Comparison of ENCODE assay signal across 22 cellular contexts in the genomic region with DNA sequence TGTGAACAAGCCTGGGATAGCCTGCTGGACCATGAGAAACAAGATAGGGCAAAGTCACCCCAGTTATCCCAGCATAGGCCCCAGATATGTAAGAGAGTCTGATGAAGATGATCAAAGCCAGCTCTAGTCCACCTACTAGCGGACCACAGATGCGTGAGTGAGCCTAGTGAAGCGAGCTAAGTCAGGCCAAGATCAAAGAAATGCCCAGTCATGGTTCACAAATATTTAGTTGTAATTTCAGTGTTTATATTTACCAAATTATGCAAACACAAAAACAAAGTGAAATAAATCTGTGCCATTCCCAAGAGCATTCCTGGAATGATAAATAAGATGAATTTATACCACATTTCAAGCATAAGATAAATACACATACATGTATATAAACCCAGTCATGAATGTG.
A peak's percentile ranks its signal among the peaks of the same experiment; 100 is the strongest.
DNase-seq lines count a peak whose midpoint lies in the region; ATAC-seq, FAIRE-seq and TF ChIP-seq lines count a peak whose summit lies in the region.
"Had no signal": no experiment of that assay in that cellular context is flagged by ENCODE, and none has a peak within 500 bp of the region (broad histone marks: within the 10 kb centered on the region; RNA-seq: fewer than 3 reads in every experiment).

No MANE protein-coding gene starts in this region.

- dilution Hi-C loops in IMR-90 (cut with HindIII; ENCODE audit: low sequenced_read_pairs, unreplicated experiment), result no loop called here

- no peaks in the 10 kb centered on the region for H3K79me1 ChIP-seq in IMR-90 (ENCODE audit: low read depth in 1 of 2, low read length in 2 of 2)

- H3K79me2 ChIP-seq in K562 (ENCODE audit: control insufficient read depth, insufficient read depth, low read length) (no peaks in the 10 kb centered on the region), neural progenitor cell (ENCODE audit: low read depth) (no peaks in the 10 kb centered on the region)

- H2AK5ac ChIP-seq in IMR-90 (ENCODE audit: low read depth, low read length), result no peak overlapping the region

- H3K14ac ChIP-seq in IMR-90 (replicated peaks; ENCODE audit: low read depth, low read length), result no peak overlapping the region

- no peak overlapping the region for H3K56ac ChIP-seq in IMR-90 (ENCODE audit: extremely low read depth, insufficient read depth, low read length)

- ATAC-seq in IMR-90 (ENCODE audit: low read depth) (no peak), K562 (no peak), Right ventricle myocardium inferior (no peak)
- ATAC-seq in activated CD4-positive, alpha-beta T cell treated with anti-CD3 and anti-CD28 coated beads for 36 hours, result no peak
- ATAC-seq: CD8-positive, alpha-beta T cell; GM12878; HCT116 had no signal

- no peak overlapping the region for H2BK5ac ChIP-seq in IMR-90 (ENCODE audit: low read depth, low read length, poor library complexity, severe bottlenecking)

- H2BK15ac ChIP-seq in IMR-90 (ENCODE audit: low read depth, low read length), result no peak overlapping the region

- H3K9me3 ChIP-seq in IMR-90 (ENCODE audit: control insufficient read depth, insufficient read depth, low read length), result peaks cover 12% of the 10 kb centered on the region
- H3K9me3 ChIP-seq in K562 (replicated peaks; ENCODE audit: control insufficient read depth, insufficient read depth, low read depth, low read length), result no peaks in the 10 kb centered on the region
- no peaks in the 10 kb centered on the region for H3K9me3 ChIP-seq in neural progenitor cell (ENCODE audit: low read depth)
- H3K9me3 ChIP-seq: BLaER1, Caco-2 had no signal

- in situ Hi-C loops in IMR-90 (cut with MboI; ENCODE audit: low sequenced_read_pairs), result no loop called here
- in situ Hi-C loops in K562 (cut with MboI), result no loop called here

- TF ChIP-seq RAD21 in IMR-90 (IDR thresholded peaks at IDR 0.05; ENCODE audit: low read length) (no peak), K562 (CRISPR knock-in tag; conservative IDR thresholded peaks at IDR 0.05 in 1 of 2, IDR thresholded peaks at IDR 0.05 in 1 of 2) (no peak)

- no peak for TF ChIP-seq EP300 in K562 (IDR thresholded peaks at IDR 0.05; ENCODE audit: low read length)

- H4K91ac ChIP-seq in IMR-90 (ENCODE audit: insufficient read depth, low read depth, low read length), result no peak overlapping the region

- TF ChIP-seq POLR2A in IMR-90 (IDR thresholded peaks at IDR 0.05; ENCODE audit: low read depth, low read length) (no peak), K562 (conservative IDR thresholded peaks at IDR 0.05) (no peak)

- H3K36me3 Mint-ChIP-seq in neural progenitor cell (no peaks in the 10 kb centered on the region), nephron progenitor cell (ENCODE audit: low read depth) (no peaks in the 10 kb centered on the region)
- H3K36me3 Mint-ChIP-seq in activated CD4-positive, alpha-beta T cell treated with anti-CD3 and anti-CD28 coated beads for 36 hours (ENCODE audit: low read depth), result no peaks in the 10 kb centered on the region
- H3K36me3 Mint-ChIP-seq: CD4-positive, CD25-positive, alpha-beta regulatory T cell; CD8-positive, alpha-beta T cell had no signal

- BruUV-seq in IMR-90 (replicated peaks; lab: Mats Ljungman, UMichigan) (no TSS peak), K562 (replicated peaks; lab: Mats Ljungman, UMichigan) (no TSS peak)

- no peak overlapping the region for H4K8ac ChIP-seq in IMR-90 (ENCODE audit: low read depth in 2 of 2, low read length in 2 of 2)

- no peak overlapping the region for H3K4ac ChIP-seq in IMR-90 (ENCODE audit: low read depth, low read length)

- H3K9me3 Mint-ChIP-seq in neural progenitor cell, result no peaks in the 10 kb centered on the region
- H3K9me3 Mint-ChIP-seq in activated CD4-positive, alpha-beta T cell treated with anti-CD3 and anti-CD28 coated beads for 36 hours (ENCODE audit: low read depth), result no peaks in the 10 kb centered on the region
- H3K9me3 Mint-ChIP-seq in nephron progenitor cell, result no peaks in the 10 kb centered on the region
- H3K9me3 Mint-ChIP-seq: CD8-positive, alpha-beta T cell; H9 had no signal

- H3K4me1 Mint-ChIP-seq in neural progenitor cell (peaks cover 12% of the 10 kb centered on the region), nephron progenitor cell (peaks cover 27% of the 10 kb centered on the region)
- H3K4me1 Mint-ChIP-seq in activated CD4-positive, alpha-beta T cell treated with anti-CD3 and anti-CD28 coated beads for 36 hours, result no peaks in the 10 kb centered on the region
- H3K4me1 Mint-ChIP-seq: B cell; CD4-positive, CD25-positive, alpha-beta regulatory T cell had no signal

- no peak overlapping the region for H3K18ac ChIP-seq in IMR-90 (ENCODE audit: low read depth, low read length)

- FAIRE-seq in K562 (lab: Jason Lieb, UNC), result no peak
- FAIRE-seq: D721Med, GM12878, GM19239 had no signal

- no peak overlapping the region for H3K23ac ChIP-seq in IMR-90 (ENCODE audit: low read depth, low read length)

- H3K4me1 ChIP-seq in IMR-90 (ENCODE audit: control insufficient read depth, insufficient read depth, low read length) (no peaks in the 10 kb centered on the region), K562 (replicated peaks in 1 of 2; ENCODE audit: control insufficient read depth in 2 of 2, insufficient read depth in 2 of 2, low read length in 2 of 2) (no peaks in the 10 kb centered on the region), neural progenitor cell (no peaks in the 10 kb centered on the region)
- H3K4me1 ChIP-seq: Caco-2 had no signal

- intact Hi-C loops in IMR-90 (cut with micrococcal nuclease) (no loop called here), K562 (cut with micrococcal nuclease) (no loop called here), Right ventricle myocardium inferior (cut with DNase I) (no loop called here)
- intact Hi-C loops in activated CD4-positive, alpha-beta T cell treated with anti-CD3 and anti-CD28 coated beads for 36 hours (cut with DNase I, micrococcal nuclease), result no loop called here

- H3K27me3 Mint-ChIP-seq in neural progenitor cell (ENCODE audit: insufficient read depth, low read depth) (peaks cover 2% of the 10 kb centered on the region), nephron progenitor cell (ENCODE audit: low read depth, poor library complexity) (peaks cover 5% of the 10 kb centered on the region)
- H3K27me3 Mint-ChIP-seq in activated CD4-positive, alpha-beta T cell treated with anti-CD3 and anti-CD28 coated beads for 36 hours, result no peaks in the 10 kb centered on the region

- no peak overlapping the region for H3K4me2 ChIP-seq in IMR-90 (ENCODE audit: low read depth, low read length)
- H3K4me2 ChIP-seq in K562 (ENCODE audit: insufficient read depth, low read length), result no peak overlapping the region
- H3K4me2 ChIP-seq in neural progenitor cell, result no peak overlapping the region
- H3K4me2 ChIP-seq: BLaER1 had no signal

- H2BK20ac ChIP-seq in IMR-90 (ENCODE audit: low read depth, low read length), result no peak overlapping the region

- H4K20me1 ChIP-seq in IMR-90 (ENCODE audit: insufficient read depth, low read length) (no peaks in the 10 kb centered on the region), K562 (replicated peaks; ENCODE audit: control insufficient read depth, insufficient read depth, low read length) (no peaks in the 10 kb centered on the region), neural progenitor cell (ENCODE audit: low read depth) (no peaks in the 10 kb centered on the region)
- H4K20me1 ChIP-seq: BLaER1 had no signal

- no peak overlapping the region for H2AK9ac ChIP-seq in IMR-90 (replicated peaks; ENCODE audit: low read depth, low read length, poor library complexity)

- CTCF ChIA-PET in IMR-90 (lab: Yijun Ruan, JAX) (no interaction called here), K562 (lab: Yijun Ruan, JAX; ENCODE audit: low intra/inter-chr PET ratio) (no interaction called here)
- CTCF ChIA-PET in activated CD4-positive, alpha-beta T cell treated with anti-CD3 and anti-CD28 coated beads for 36 hours (lab: Charles Lee), result no interaction called here

- H3K36me3 ChIP-seq in IMR-90 (ENCODE audit: control insufficient read depth, insufficient read depth, low read length), result no peaks in the 10 kb centered on the region
- H3K36me3 ChIP-seq in K562 (ENCODE audit: control insufficient read depth, insufficient read depth, low read length), result no peaks in the 10 kb centered on the region
- H3K36me3 ChIP-seq in neural progenitor cell, result no peaks in the 10 kb centered on the region
- H3K36me3 ChIP-seq: BLaER1 had no signal

- no CpG with 5 or more reads among the region's 3 CpGs for WGBS in IMR-90 (ENCODE audit: extremely low coverage in 2 of 2, insufficient read length in 1 of 2), 2 experiments
- 0% methylated on average over 3 of the region's 3 CpGs for WGBS in K562 (ENCODE audit: insufficient coverage, low coverage, missing lambda C conversion rate)

- DNase-seq in IMR-90 (no peak), K562 (ENCODE audit: extremely low read depth in 1 of 4, low spot score in 3 of 4) (no peak), neural progenitor cell (ENCODE audit: low spot score) (no peak), Right ventricle myocardium inferior (ENCODE audit: missing footprints) (no peak), nephron progenitor cell (no peak)
- no peak for DNase-seq in activated CD4-positive, alpha-beta T cell treated with anti-CD3 and anti-CD28 coated beads for 36 hours
- DNase-seq: Caco-2; CD4-positive, CD25-positive, alpha-beta regulatory T cell; CD8-positive, alpha-beta T cell; DMS 273 treated with DMSO at 0.1 percent for 48 hours; DMS79; EL; GDM1; GM23248; H9 had no signal

- no peak overlapping the region for H3K9ac ChIP-seq in IMR-90 (ENCODE audit: low read depth, low read length)
- no peak overlapping the region for H3K9ac ChIP-seq in K562 (ENCODE audit: insufficient read depth in 1 of 2, low read depth in 2 of 2, low read length in 2 of 2)
- H3K9ac ChIP-seq in neural progenitor cell, result no peak overlapping the region
- H3K9ac ChIP-seq: BLaER1, GM23248 had no signal

- H3K4me3 ChIP-seq in IMR-90 (ENCODE audit: insufficient read depth, low read depth, low read length) (no peak overlapping the region), K562 (no peak overlapping the region), neural progenitor cell (no peak overlapping the region)
- H3K4me3 ChIP-seq: BLaER1, GM12878, GM23248 had no signal

- no peak overlapping the region for H4K5ac ChIP-seq in IMR-90 (ENCODE audit: low read depth, low read length)

- H3K4me3 Mint-ChIP-seq in neural progenitor cell, result no peak overlapping the region
- no peak overlapping the region for H3K4me3 Mint-ChIP-seq in activated CD4-positive, alpha-beta T cell treated with anti-CD3 and anti-CD28 coated beads for 36 hours
- H3K4me3 Mint-ChIP-seq in nephron progenitor cell, result no peak overlapping the region
- H3K4me3 Mint-ChIP-seq: B cell; CD4-positive, CD25-positive, alpha-beta regulatory T cell; CD8-positive, alpha-beta T cell; H9 had no signal

- TF ChIP-seq CTCF in IMR-90 (conservative IDR thresholded peaks at IDR 0.05; ENCODE audit: low read depth, low read length) (no peak), K562 (IDR thresholded peaks at IDR 0.05 in 2 of 3, conservative IDR thresholded peaks at IDR 0.05 in 1 of 3; ENCODE audit: insufficient read depth in 2 of 3, low read depth in 1 of 3, low read length in 3 of 3) (no peak), neural progenitor cell (IDR thresholded peaks at IDR 0.05) (no peak), nephron progenitor cell (IDR thresholded peaks at IDR 0.05) (no peak)

- H3K27me3 ChIP-seq in IMR-90 (ENCODE audit: control insufficient read depth, insufficient read depth, low read length), result no peaks in the 10 kb centered on the region
- H3K27me3 ChIP-seq in K562 (ENCODE audit: control insufficient read depth in 2 of 2, insufficient read depth in 2 of 2, low read length in 2 of 2), result no peaks in the 10 kb centered on the region; a peak in 1 of 5 replicates
- H3K27me3 ChIP-seq in neural progenitor cell, result no peaks in the 10 kb centered on the region
- H3K27me3 ChIP-seq: BLaER1 had no signal

- no peak overlapping the region for H2BK120ac ChIP-seq in IMR-90 (ENCODE audit: low read depth, low read length)

- H3K27ac ChIP-seq in IMR-90 (ENCODE audit: insufficient read depth, low read length), result no peak overlapping the region
- H3K27ac ChIP-seq in K562 (ENCODE audit: extremely low read depth, low read depth, low read length), result no peak overlapping the region
- no peak overlapping the region for H3K27ac ChIP-seq in neural progenitor cell
- H3K27ac ChIP-seq: BLaER1, C4-2B, GM23248 had no signal

- POLR2A ChIA-PET in IMR-90 (lab: Charles Lee; ENCODE audit: unreplicated experiment) (no interaction called here), K562 (lab: Yijun Ruan, JAX) (no interaction called here)
- POLR2A ChIA-PET in activated CD4-positive, alpha-beta T cell treated with anti-CD3 and anti-CD28 coated beads for 36 hours (lab: Charles Lee), result no interaction called here

- H3K9me1 ChIP-seq in IMR-90 (ENCODE audit: insufficient read depth, low read length) (no peaks in the 10 kb centered on the region), K562 (ENCODE audit: control insufficient read depth, insufficient read depth, low read length) (no peaks in the 10 kb centered on the region)

- no peaks in the 10 kb centered on the region for H3F3A ChIP-seq in neural progenitor cell (ENCODE audit: low read depth)

- H2AFZ ChIP-seq in IMR-90 (replicated peaks; ENCODE audit: low read length, poor library complexity) (no peak overlapping the region), K562 (ENCODE audit: low read depth, low read length) (no peak overlapping the region), neural progenitor cell (replicated peaks) (no peak overlapping the region)
- H2AFZ ChIP-seq: GM23248 had no signal

- H3K27ac Mint-ChIP-seq in neural progenitor cell, result peak overlapping the region; percentile 46
- no peak overlapping the region for H3K27ac Mint-ChIP-seq in activated CD4-positive, alpha-beta T cell treated with anti-CD3 and anti-CD28 coated beads for 36 hours
- H3K27ac Mint-ChIP-seq in nephron progenitor cell, result no peak overlapping the region
- H3K27ac Mint-ChIP-seq: B cell; CD4-positive, CD25-positive, alpha-beta regulatory T cell; CD8-positive, alpha-beta T cell; H9 had no signal
